In genomic region chr11:83025267-83025704, GRCh38 we compare ENCODE assay signal across 14 cellular contexts. TPM values are rescaled to one million over a fixed set of nuclear protein-coding genes. Genes with fewer than 3 reads are reported as not detected.
DNase-seq lines count a peak whose midpoint lies in the region; ATAC-seq, FAIRE-seq and TF ChIP-seq lines count a peak whose summit lies in the region.
"Had no signal": no experiment of that assay in that cellular context is flagged by ENCODE, and none has a peak within 500 bp of the region (broad histone marks: within the 10 kb centered on the region; RNA-seq: fewer than 3 reads in every experiment).

No MANE protein-coding gene starts in this region.

- H3K36me3 ChIP-seq in GM12878 (ENCODE audit: control insufficient read depth in 2 of 2, insufficient read depth in 2 of 2, low read length in 1 of 2): peaks cover 3% of the 10 kb centered on the region in 2 experiments; a peak in 3 of 4 replicates
- H3K36me3 ChIP-seq in right lobe of liver: no peaks in the 10 kb centered on the region
- H3K36me3 ChIP-seq: adrenal gland had no signal

- H2AFZ ChIP-seq in GM12878 (ENCODE audit: control insufficient read depth, low read depth, low read length): no peak overlapping the region

- no peak overlapping the region for H3K4me3 ChIP-seq in GM12878
- H3K4me3 ChIP-seq in right lobe of liver: no peak overlapping the region
- H3K4me3 ChIP-seq: adrenal gland had no signal

- no peaks in the 10 kb centered on the region for H4K20me1 ChIP-seq in GM12878 (ENCODE audit: control insufficient read depth, insufficient read depth)

- TF ChIP-seq POLR2A in GM12878 (IDR thresholded peaks at IDR 0.05; ENCODE audit: low read depth, low read length) (no peak), right lobe of liver (IDR thresholded peaks at IDR 0.05) (no peak), GM12892 (IDR thresholded peaks at IDR 0.05; ENCODE audit: low read depth, low read length) (no peak)

- H3K27ac ChIP-seq in GM12878 (ENCODE audit: control insufficient read depth, insufficient read depth) (no peak overlapping the region), right lobe of liver (peak overlapping the region in 2 of 3 donors; percentile 24 to 54)
- H3K27ac ChIP-seq: adrenal gland had no signal

- intact Hi-C loops in GM12878 (cut with micrococcal nuclease; ENCODE audit: unreplicated experiment): no loop called here
- intact Hi-C loops in right lobe of liver (cut with DNase I): no loop called here

- 63% methylated on average over 2 of the region's 2 CpGs for WGBS in GM12878 (ENCODE audit: insufficient coverage, insufficient replicate concordance, low lambda C conversion rate, missing lambda C conversion rate)
- WGBS in right lobe of liver (ENCODE audit: insufficient coverage, low coverage, low lambda C conversion rate, missing lambda C conversion rate): 22% methylated on average over 2 of the region's 2 CpGs

- in situ Hi-C loops in GM12878 (cut with MboI): no loop called here

- no TSS peak for BruUV-seq in GM12878 (replicated peaks; lab: Mats Ljungman, UMichigan)

- TF ChIP-seq CTCF in GM12878 (IDR thresholded peaks at IDR 0.05 in 2 of 3, conservative IDR thresholded peaks at IDR 0.05 in 1 of 3; ENCODE audit: control insufficient read depth in 2 of 3, extremely low read depth in 1 of 3, insufficient read depth in 1 of 3, low read depth in 3 of 3, low read length in 3 of 3) (no peak), right lobe of liver (IDR thresholded peaks at IDR 0.05) (no peak)

- TF ChIP-seq RAD21 in GM12878 (IDR thresholded peaks at IDR 0.05; ENCODE audit: insufficient read depth, low read depth, low read length): no peak

- TF ChIP-seq EP300 in GM12878 (IDR thresholded peaks at IDR 0.05; ENCODE audit: borderline replicate concordance in 1 of 2, control insufficient read depth in 1 of 2, low read depth in 2 of 2, low read length in 2 of 2): no peak

- SMC1A ChIA-PET in GM12878 (lab: Charles Lee; ENCODE audit: uncharacterized antibody, unreplicated experiment): interaction anchor here (0.8 to 3.2 kb wide), 4 partner anchors 10 to 37 kb away, joined by 3 to 22 read pairs (median 3); no protein-coding TSS in a partner anchor

- H3K36me3 Mint-ChIP-seq in T-helper 17 cell (ENCODE audit: low read depth): no peaks in the 10 kb centered on the region

- H3K4me1 ChIP-seq in GM12878 (ENCODE audit: control insufficient read depth, insufficient read depth, low read length): peaks cover 16% of the 10 kb centered on the region
- peaks cover 0 to 16% (median 6%) of the 10 kb centered on the region in 4 donors for H3K4me1 ChIP-seq in right lobe of liver

- RAD21 ChIA-PET in GM12878 (lab: Charles Lee; ENCODE audit: unreplicated experiment): interaction anchor here (1.0 to 1.1 kb wide), 2 partner anchors 17 to 19 kb away, joined by 3 read pairs; no protein-coding TSS in a partner anchor

- H3K79me2 ChIP-seq in GM12878 (ENCODE audit: control insufficient read depth, insufficient read depth, low read length): no peaks in the 10 kb centered on the region; the same call in none of the 2 replicates

- H3K27me3 Mint-ChIP-seq in T-helper 17 cell: no peaks in the 10 kb centered on the region
- H3K27me3 Mint-ChIP-seq: effector memory CD8-positive, alpha-beta T cell had no signal

- DNase-seq in DMS53 treated with DMSO at 0.1 percent for 48 hours (lab: John Stamatoyannopoulos, UW; ENCODE audit: unreplicated experiment): peak; percentile 89
- DNase-seq in NCI-H1417 treated with DMSO at 0.1 percent for 48 hours (lab: John Stamatoyannopoulos, UW): peak; percentile 68
- no peak for DNase-seq in GM12878 (ENCODE audit: low read depth, low spot score)
- peak in 1 of 3 donors; percentile 56 for DNase-seq in right lobe of liver
- DNase-seq in 8988T: no peak
- no peak for DNase-seq in T-helper 17 cell
- no peak for DNase-seq in GM12892 (ENCODE audit: insufficient read length)
- no peak for DNase-seq in KG1 (lab: John Stamatoyannopoulos, UW)
- DNase-seq: CD8-positive, alpha-beta memory T cell; effector memory CD8-positive, alpha-beta T cell; NCI-H1694 treated with DMSO at 0.1 percent for 48 hours; stimulated activated CD4-positive, alpha-beta T cell treated with anti-CD3 and anti-CD28 coated beads, Interleukin-1b, Interleukin-23, amount 100 ng/mL, for 48 hours; SW 1271 had no signal

- POLR2A ChIA-PET in GM12878 (lab: Charles Lee): interaction anchor here (1.7 kb wide), 2 partner anchors 9 to 20 kb away, joined by 5 read pairs; no protein-coding TSS in a partner anchor

- H3K4me2 ChIP-seq in GM12878 (ENCODE audit: control insufficient read depth, insufficient read depth): no peak overlapping the region

- ATAC-seq in GM12878 (peak; percentile 22; the same call in 1 of the 3 replicates), right lobe of liver (peak; percentile 96 to 98 (median 98)), T-helper 17 cell (no peak)
- ATAC-seq: effector memory CD8-positive, alpha-beta T cell had no signal

- no peak overlapping the region for H3K4me3 Mint-ChIP-seq in T-helper 17 cell
- H3K4me3 Mint-ChIP-seq: CD8-positive, alpha-beta memory T cell; effector memory CD8-positive, alpha-beta T cell had no signal

- CTCF ChIA-PET in GM12878 (lab: Yijun Ruan, JAX): interaction anchor here (0.8 kb wide), 1 partner anchor 10 kb away, joined by 3 read pairs; no protein-coding TSS in a partner anchor

- no peak overlapping the region for H3K27ac Mint-ChIP-seq in T-helper 17 cell
- H3K27ac Mint-ChIP-seq: CD8-positive, alpha-beta memory T cell; effector memory CD8-positive, alpha-beta T cell had no signal

- H3K9ac ChIP-seq in GM12878 (ENCODE audit: control insufficient read depth, insufficient read depth, low read length): no peak overlapping the region

- H3K27me3 ChIP-seq in GM12878 (replicated peaks in 1 of 2; ENCODE audit: control insufficient read depth in 2 of 2, insufficient read depth in 2 of 2, low read length in 1 of 2) (no peaks in the 10 kb centered on the region), right lobe of liver (no peaks in the 10 kb centered on the region)
- H3K27me3 ChIP-seq: adrenal gland had no signal

- H3K4me1 Mint-ChIP-seq in T-helper 17 cell: peaks cover 25% of the 10 kb centered on the region

- H3K9me3 ChIP-seq in GM12878 (replicated peaks; ENCODE audit: control insufficient read depth, insufficient read depth, low read length) (no peaks in the 10 kb centered on the region; the same call in 2 of the 3 replicates), right lobe of liver (no peaks in the 10 kb centered on the region), T-helper 17 cell (ENCODE audit: control insufficient read depth, low read length, poor library complexity, severe bottlenecking) (no peaks in the 10 kb centered on the region)
- H3K9me3 ChIP-seq: adrenal gland had no signal

- FAIRE-seq in GM12878 (lab: Jason Lieb, UNC) (no peak), GM12892 (lab: Jason Lieb, UNC) (no peak)

TF ChIP-seq in GM12878, 131 proteins besides CTCF, POLR2A, EP300 and RAD21 (continues in another document):
- TF ChIP-seq ZNF217 (IDR thresholded peaks at IDR 0.05) (no peak), SIN3A (IDR thresholded peaks at IDR 0.05; ENCODE audit: low read depth, low read length) (no peak), MTA3 (IDR thresholded peaks at IDR 0.05; ENCODE audit: borderline replicate concordance, low read length) (no peak), EED (IDR thresholded peaks at IDR 0.05; ENCODE audit: low read depth) (no peak), CEBPB (IDR thresholded peaks at IDR 0.05; ENCODE audit: borderline replicate concordance in 1 of 2, low read depth in 2 of 2, low read length in 2 of 2) (no peak), FOXM1 (IDR thresholded peaks at IDR 0.05; ENCODE audit: low read depth, low read length) (no peak), HDGF (IDR thresholded peaks at IDR 0.05) (no peak), KAT2A (conservative IDR thresholded peaks at IDR 0.05; ENCODE audit: control insufficient read depth, low read depth, low read length) (no peak), CHD4 (IDR thresholded peaks at IDR 0.05) (no peak), ZNF622 (IDR thresholded peaks at IDR 0.05) (no peak), CHD1 (IDR thresholded peaks at IDR 0.05; ENCODE audit: low read depth, low read length) (no peak), E2F4 (IDR thresholded peaks at IDR 0.05; ENCODE audit: low read depth, low read length) (no peak), NFXL1 (IDR thresholded peaks at IDR 0.05; ENCODE audit: borderline replicate concordance) (no peak), TARDBP (IDR thresholded peaks at IDR 0.05; ENCODE audit: borderline replicate concordance) (no peak)

RNA-seq across cellular contexts. Expression of gene RAB30, which starts 46.4 kb away (rescaled TPM):
- total RNA-seq in GM12878 (2013; cell fraction: nucleolus; rRNA removed): 49.2 and 55.3 TPM in 2 replicates
- total RNA-seq in GM12878 (2014; rRNA removed) (13.0 and 14.2 TPM in 2 replicates), GM12878 (2014; rRNA removed; fragmentation: Illumina TruSeq; extraction: Trizol) (15.2 and 16.1 TPM in 2 replicates), GM12878 (2021) (23.9 and 24.8 TPM in 2 replicates), right lobe of liver (1 to 10 TPM; 4.1 to 9.6 (median 6.7) TPM), T-helper 17 cell (10 to 100 TPM; 33.9 to 47.7 TPM)
- 39.6 TPM for polyA plus RNA-seq in GM12878 (2011; ENCODE audit: low read depth)
- polyA plus RNA-seq in GM12878 (2011; rRNA removed) (23.0 and 26.7 TPM in 2 replicates), GM12878 (2014; fragmentation: Illumina TruSeq; extraction: Trizol) (22.5 and 32.9 TPM in 2 replicates), GM12878 (2014; fragmentation: Nextera tagmentation; extraction: Ambion mirVana) (10 to 100 TPM in 1 of 2 experiments, 1 to 10 TPM in 1; 9.8 to 14.2 TPM), GM12878 (2014; rRNA removed) (8.0 and 11.7 TPM in 2 replicates), GM12878 (2016; fragmentation: Nextera tagmentation; extraction: Ambion mirVana) (10 to 100 TPM; 22.2 TPM)
- polyA plus RNA-seq in GM12878 (2011; cell fraction: cytosol; rRNA removed): 9.5 and 13.4 TPM in 2 replicates
- 13.5 and 14.2 TPM in 2 replicates for polyA plus RNA-seq in GM12878 (2011; cell fraction: nucleus; rRNA removed)
- 19.1 and 30.2 TPM in 2 replicates for polyA plus RNA-seq in GM12878 (2012)
- 14.5 and 29.4 TPM in 2 replicates for polyA minus RNA-seq in GM12878 (2011; rRNA and poly(A)+ RNA removed)
- 6.9 and 11.0 TPM in 2 replicates for polyA minus RNA-seq in GM12878 (2011; cell fraction: cytosol; rRNA and poly(A)+ RNA removed)
- 11.6 and 16.6 TPM in 2 replicates for polyA minus RNA-seq in GM12878 (2011; cell fraction: nucleus; rRNA and poly(A)+ RNA removed)
- polyA plus RNA-seq in GM12892 (2012; ENCODE audit: missing spikeins): 14.6 TPM

Comparison
In these comparisons a context has a peak if more than half of its experiments do, and no peak if none do; other contexts are left out.
1. DNase-seq: peak in DMS53 treated with DMSO at 0.1 percent for 48 hours (single experiment) and NCI-H1417 treated with DMSO at 0.1 percent for 48 hours (single experiment); none in GM12878 (single experiment), 8988T (single experiment), T-helper 17 cell (0 of 3), GM12892 (single experiment) and KG1 (single experiment).